ENCODE assay signal across 13 cellular contexts in genomic region chr6:22925920-22926587, GRCh38.
DNase-seq lines count a peak whose midpoint lies in the region; ATAC-seq and TF ChIP-seq lines count a peak whose summit lies in the region.
"Had no signal": no experiment of that assay in that cellular context is flagged by ENCODE, and none has a peak within 500 bp of the region (broad histone marks: within the 10 kb centered on the region; RNA-seq: fewer than 3 reads in every experiment).

No MANE protein-coding gene starts in this region.

- H4K20me1 ChIP-seq in BLaER1 (no peaks in the 10 kb centered on the region), GM23338 (replicated peaks; ENCODE audit: insufficient read depth) (no peaks in the 10 kb centered on the region)

- peaks cover 54% of the 10 kb centered on the region for H3K4me1 Mint-ChIP-seq in GM23338
- H3K4me1 Mint-ChIP-seq in endothelial cell (ENCODE audit: unreplicated experiment), result peaks cover 67% of the 10 kb centered on the region
- peaks cover 68% of the 10 kb centered on the region for H3K4me1 Mint-ChIP-seq in nephron progenitor cell
- H3K4me1 Mint-ChIP-seq: B cell had no signal

- ATAC-seq in GM23338 (no peak), HG02884 (IDR thresholded peaks at IDR 0.05; ENCODE audit: unreplicated experiment) (no peak)
- ATAC-seq: CD8-positive, alpha-beta T cell had no signal

- H3K9me3 ChIP-seq in BLaER1 (no peaks in the 10 kb centered on the region), SJCRH30 (replicated peaks) (no peaks in the 10 kb centered on the region)

- H3K36me3 ChIP-seq in BLaER1, result no peaks in the 10 kb centered on the region
- no peaks in the 10 kb centered on the region for H3K36me3 ChIP-seq in GM23338 (ENCODE audit: insufficient read depth)
- no peaks in the 10 kb centered on the region for H3K36me3 ChIP-seq in SJCRH30

- H2AFZ ChIP-seq in GM23338, result no peak overlapping the region

- H3K27me3 ChIP-seq in BLaER1, result no peaks in the 10 kb centered on the region
- no peaks in the 10 kb centered on the region for H3K27me3 ChIP-seq in GM23338 (ENCODE audit: insufficient read depth)
- H3K27me3 ChIP-seq in SJCRH30, result no peaks in the 10 kb centered on the region

- no peaks in the 10 kb centered on the region for H3K79me2 ChIP-seq in GM23338 (replicated peaks; ENCODE audit: insufficient read depth)

- H3K4me3 Mint-ChIP-seq in GM23338, result no peak overlapping the region
- no peak overlapping the region for H3K4me3 Mint-ChIP-seq in endothelial cell (ENCODE audit: unreplicated experiment)
- no peak overlapping the region for H3K4me3 Mint-ChIP-seq in nephron progenitor cell
- H3K4me3 Mint-ChIP-seq: B cell; CD8-positive, alpha-beta T cell had no signal

- H3K4me3 ChIP-seq in BLaER1 (no peak overlapping the region), GM23338 (no peak overlapping the region), SJCRH30 (no peak overlapping the region)

- H3K27ac Mint-ChIP-seq in GM23338 (no peak overlapping the region), endothelial cell (ENCODE audit: unreplicated experiment) (peak overlapping the region; percentile 100), nephron progenitor cell (peak overlapping the region; percentile 69)
- H3K27ac Mint-ChIP-seq: B cell; CD8-positive, alpha-beta T cell had no signal

- H3K27me3 Mint-ChIP-seq in GM23338 (ENCODE audit: insufficient read depth, low read depth, poor library complexity) (no peaks in the 10 kb centered on the region), endothelial cell (ENCODE audit: unreplicated experiment) (peaks cover 2% of the 10 kb centered on the region), nephron progenitor cell (ENCODE audit: low read depth, poor library complexity) (no peaks in the 10 kb centered on the region)
- H3K27me3 Mint-ChIP-seq: B cell had no signal

- H3K9me2 ChIP-seq in GM23338 (ENCODE audit: insufficient read depth), result no peaks in the 10 kb centered on the region

- DNase-seq in GM23338 (ENCODE audit: low spot score) (no peak), endothelial cell (ENCODE audit: low spot score) (no peak), nephron progenitor cell (no peak), SJCRH30 (no peak), T1000 (lab: John Stamatoyannopoulos, UW) (no peak)
- no peak for DNase-seq in activated CD4-positive, alpha-beta T cell treated with anti-CD3 and anti-CD28 coated beads, Interleukin-2, amount 50 U/mL, for 4 hours
- DNase-seq: CD8-positive, alpha-beta T cell; H7; Kasumi-1; NCI-H748 treated with DMSO at 0.1 percent for 48 hours had no signal

- TF ChIP-seq CTCF in GM23338 (conservative IDR thresholded peaks at IDR 0.05; ENCODE audit: low read depth in 2 of 2), result no peak
- no peak for TF ChIP-seq CTCF in endothelial cell (IDR thresholded peaks at IDR 0.05; ENCODE audit: unreplicated experiment)
- TF ChIP-seq CTCF in nephron progenitor cell (IDR thresholded peaks at IDR 0.05), result no peak

- 0 out of 2 replicates have a peak, but pooled peaks cover 3% of the 10 kb centered on the region for H3F3A ChIP-seq in GM23338 (replicated peaks; ENCODE audit: low read depth)

- H3K4me1 ChIP-seq in BLaER1 (peaks cover 24% of the 10 kb centered on the region), GM23338 (ENCODE audit: insufficient read depth) (peaks cover 29% of the 10 kb centered on the region), SJCRH30 (no peaks in the 10 kb centered on the region)

- H3K9ac ChIP-seq in BLaER1, result no peak overlapping the region

- H3K9me3 Mint-ChIP-seq in GM23338, result no peaks in the 10 kb centered on the region
- no peaks in the 10 kb centered on the region for H3K9me3 Mint-ChIP-seq in endothelial cell (ENCODE audit: unreplicated experiment)
- H3K9me3 Mint-ChIP-seq in nephron progenitor cell, result no peaks in the 10 kb centered on the region
- H3K9me3 Mint-ChIP-seq: CD8-positive, alpha-beta T cell had no signal

- H3K4me2 ChIP-seq in BLaER1, result peak overlapping the region; percentile 47; the same call in 1 of the 2 replicates
- 0 out of 2 replicates have a peak overlapping the region, but pooled peaks have one; percentile 2 for H3K4me2 ChIP-seq in GM23338

- H3K36me3 Mint-ChIP-seq in GM23338 (ENCODE audit: low read depth), result no peaks in the 10 kb centered on the region
- no peaks in the 10 kb centered on the region for H3K36me3 Mint-ChIP-seq in endothelial cell (ENCODE audit: low read depth, unreplicated experiment)
- H3K36me3 Mint-ChIP-seq in nephron progenitor cell (ENCODE audit: low read depth), result no peaks in the 10 kb centered on the region
- H3K36me3 Mint-ChIP-seq: CD8-positive, alpha-beta T cell had no signal

- H3K27ac ChIP-seq in BLaER1, result no peak overlapping the region
- H3K27ac ChIP-seq in GM23338 (ENCODE audit: low read depth), result no peak overlapping the region
- H3K27ac ChIP-seq in SJCRH30, result no peak overlapping the region

TF ChIP-seq in GM23338, 12 proteins besides CTCF, POLR2A, EP300 and RAD21 (continues in another document):
- no peak for TF ChIP-seq ZNF462 (CRISPR knock-in tag; IDR thresholded peaks at IDR 0.05)
- no peak for TF ChIP-seq EZH2 (IDR thresholded peaks at IDR 0.05; ENCODE audit: low read depth, unreplicated experiment)
